ENCODE assay signal across 8 cellular contexts in the genomic region with DNA sequence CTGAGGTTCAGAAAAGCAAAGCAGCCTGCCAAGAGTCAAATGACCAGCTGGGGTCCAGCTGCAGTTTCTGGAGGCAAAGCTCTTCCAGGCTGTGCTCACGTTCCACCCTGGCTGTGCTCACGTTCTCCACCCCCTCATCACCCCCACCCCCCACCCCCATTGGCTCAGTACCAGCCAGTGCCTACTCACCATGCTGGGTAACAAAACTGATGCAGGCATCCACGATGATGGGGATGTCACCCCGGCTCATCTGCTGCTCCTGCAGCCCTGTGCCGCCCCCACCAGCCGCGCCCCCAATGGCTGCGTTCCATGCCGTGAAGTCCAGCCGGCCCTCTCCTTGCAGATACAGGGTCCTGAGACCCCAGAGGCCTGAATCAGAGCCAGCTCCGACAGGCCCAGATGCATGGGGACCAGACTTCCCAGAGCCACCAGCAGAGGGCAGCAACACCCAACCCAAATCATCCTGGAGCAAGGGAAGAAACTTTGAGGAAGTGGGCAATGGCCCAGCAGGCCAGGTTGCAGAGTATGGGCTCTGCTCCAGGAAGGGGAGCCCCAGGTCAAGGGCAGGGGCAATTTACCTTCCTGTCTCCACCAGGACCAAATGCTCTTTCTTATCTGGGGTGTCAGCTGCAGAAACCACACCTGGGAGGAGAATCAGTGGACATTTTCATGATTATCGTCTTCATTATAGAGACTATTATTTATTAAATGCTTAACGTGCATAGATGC. TPM values are rescaled to one million over a fixed set of nuclear protein-coding genes. Genes with fewer than 3 reads are reported as not detected.
DNase-seq lines count a peak whose midpoint lies in the region; ATAC-seq and TF ChIP-seq lines count a peak whose summit lies in the region.

No MANE protein-coding gene starts in this region.

- intact Hi-C loops in prostate gland (cut with DNase I) = no loop called here

- no peak for TF ChIP-seq POLR2A in prostate gland (IDR thresholded peaks at IDR 0.05)

- H3K4me1 ChIP-seq in SJSA1 (replicated peaks) (no peaks in the 10 kb centered on the region; the same call in 1 of the 2 replicates), prostate gland (replicated peaks) (no peaks in the 10 kb centered on the region)

- ATAC-seq in GM21528 (IDR thresholded peaks at IDR 0.05; ENCODE audit: low FRiP score, unreplicated experiment) (peak; percentile 91), GM18517 (IDR thresholded peaks at IDR 0.05; ENCODE audit: unreplicated experiment) (no peak)

- 46% methylated on average over 10 of the region's 13 CpGs for WGBS in prostate gland

- no peaks in the 10 kb centered on the region for H3K27me3 ChIP-seq in SJSA1 (replicated peaks)
- no peaks in the 10 kb centered on the region for H3K27me3 ChIP-seq in prostate gland (replicated peaks; ENCODE audit: insufficient read depth)

- peak; percentile 66 for DNase-seq in EL
- DNase-seq in HuH-7 (ENCODE audit: low spot score) = peak; percentile 88
- DNase-seq in SJSA1 (ENCODE audit: low read depth in 1 of 2, low spot score in 2 of 2) = peak; percentile 55 to 78
- peak; percentile 61 for DNase-seq in activated gamma-delta T cell treated with anti-CD3 and anti-CD28 coated beads, Interleukin-2, amount 50 U/mL, for 16 hours (ENCODE audit: low read depth)
- DNase-seq in glomerular visceral epithelial cell (ENCODE audit: extremely low spot score) = peak; percentile 77
- DNase-seq in prostate gland (ENCODE audit: low spot score) = peak; percentile 73

- peak; percentile 72 to 86 (median 74) for TF ChIP-seq CTCF in prostate gland (IDR thresholded peaks at IDR 0.05)

- H3K36me3 ChIP-seq in SJSA1 (peaks cover 64% of the 10 kb centered on the region), prostate gland (no peaks in the 10 kb centered on the region)

- H3K9me3 ChIP-seq in SJSA1 (replicated peaks) (0 out of 2 replicates have a peak, but pooled peaks cover 3% of the 10 kb centered on the region), prostate gland (no peaks in the 10 kb centered on the region)

- H3K4me3 ChIP-seq in SJSA1 (no peak overlapping the region), prostate gland (no peak overlapping the region)

- no peak overlapping the region for H3K27ac ChIP-seq in SJSA1
- H3K27ac ChIP-seq in prostate gland = no peak overlapping the region

RNA-seq across cellular contexts. Expression of gene FCHSD1, which starts 13.7 kb away (rescaled TPM):
- 33.2 and 35.8 TPM in 2 replicates for total RNA-seq in SJSA1 (2014; rRNA removed; shearing (Covaris generic))
- 10 to 100 TPM; 24.9 to 30.2 TPM for total RNA-seq in prostate gland

RNA-seq across cellular contexts. Expression of gene ARAP3, which starts 17.1 kb away (rescaled TPM):
- total RNA-seq in SJSA1 (2014; rRNA removed; shearing (Covaris generic)) = 7.6 and 8.1 TPM in 2 replicates
- 1 to 10 TPM; 4.0 to 8.4 TPM for total RNA-seq in prostate gland

RNA-seq across cellular contexts. Expression of gene RELL2, which starts 28.1 kb away (rescaled TPM):
- total RNA-seq in SJSA1 (2014; rRNA removed; shearing (Covaris generic)) = 5.8 and 10.1 TPM in 2 replicates
- 1 to 10 TPM; 3.9 to 7.2 TPM for total RNA-seq in prostate gland

RNA-seq across cellular contexts. Expression of gene HDAC3, which starts 28.2 kb away (rescaled TPM):
- total RNA-seq in SJSA1 (2014; rRNA removed; shearing (Covaris generic)) = 85.9 and 93.9 TPM in 2 replicates
- total RNA-seq in prostate gland = 10 to 100 TPM; 54.9 to 74.6 TPM

RNA-seq across cellular contexts. Expression of gene DIAPH1, which starts 46.1 kb away (rescaled TPM):
- total RNA-seq in SJSA1 (2014; rRNA removed; shearing (Covaris generic)) = 44.5 and 48.7 TPM in 2 replicates
- total RNA-seq in prostate gland = 10 to 100 TPM; 34.8 to 57.7 TPM
